ENCODE assay signal across 7 cellular contexts in the genomic region with DNA sequence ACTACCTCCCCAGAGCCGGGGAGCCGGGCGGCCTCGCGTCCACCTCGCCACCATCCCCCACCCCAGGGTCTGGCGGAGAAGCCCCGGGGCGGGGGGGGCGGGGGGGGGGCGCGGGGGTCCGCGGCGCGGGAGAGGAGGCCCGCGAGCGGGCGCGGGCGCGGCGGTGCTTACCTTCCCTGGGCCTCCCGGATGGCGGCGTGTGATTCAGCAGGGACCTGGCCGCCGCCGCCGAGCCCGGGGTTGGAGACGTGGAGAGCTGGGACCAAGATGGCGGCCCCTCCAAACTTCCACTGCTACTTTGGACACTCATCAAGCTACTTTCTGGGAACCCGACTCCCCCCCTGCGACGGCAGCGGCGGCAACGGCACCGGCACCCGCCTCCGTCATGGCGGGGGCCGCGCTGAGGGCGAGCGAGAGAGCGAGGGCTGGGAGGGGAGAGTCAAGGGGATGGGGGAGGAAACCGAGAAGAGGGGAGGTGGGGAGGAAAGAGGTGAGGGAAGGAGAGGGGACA. TPM values are rescaled to one million over a fixed set of nuclear protein-coding genes. Genes with fewer than 3 reads are reported as not detected.
A peak's percentile ranks its signal among the peaks of the same experiment; 100 is the strongest.
DNase-seq lines count a peak whose midpoint lies in the region; ATAC-seq and TF ChIP-seq lines count a peak whose summit lies in the region.

No MANE protein-coding gene starts in this region.

- DNase-seq in NCI-H2227 treated with DMSO at 0.1 percent for 48 hours (lab: John Stamatoyannopoulos, UW) = peak; percentile 83
- peak; percentile 70 for DNase-seq in activated CD4-positive, alpha-beta memory T cell treated with anti-CD3 and anti-CD28 coated beads, Interleukin-2, amount 10 ng/mL, durations not matched to agents 7 days and 5 days
- peak; percentile 45 for DNase-seq in effector CD8-positive, alpha-beta T cell (lab: John Stamatoyannopoulos, UW)
- peak; percentile 93 for DNase-seq in mesendoderm
- peak; percentile 28 for DNase-seq in stimulated activated CD8-positive, alpha-beta memory T cell treated with anti-CD3 and anti-CD28 coated beads, Interleukin-12 subunit alpha, Interleukin-12 subunit beta, amount 100 ng/mL, for 24 hours (ENCODE audit: extremely low read depth)

- peak overlapping the region; percentile 98 for H3K4ac ChIP-seq in mesendoderm (ENCODE audit: low read depth, low read length)

- H3K36me3 ChIP-seq in mesendoderm (ENCODE audit: control insufficient read depth, insufficient read depth, low read length) = no peaks in the 10 kb centered on the region

- H2AK5ac ChIP-seq in mesendoderm (ENCODE audit: low read length) = no peak overlapping the region

- peak overlapping the region; percentile 92 for H3K56ac ChIP-seq in mesendoderm (ENCODE audit: low read length)

- peak overlapping the region; percentile 97 for H3K23ac ChIP-seq in mesendoderm (ENCODE audit: low read length)

- H3K79me1 ChIP-seq in mesendoderm (ENCODE audit: low read length) = no peaks in the 10 kb centered on the region

- peak overlapping the region; percentile 100 for H3K18ac ChIP-seq in mesendoderm (ENCODE audit: low read length)

- peaks cover 2% of the 10 kb centered on the region for H3K4me1 ChIP-seq in mesendoderm (ENCODE audit: control insufficient read depth, low read depth, low read length)

- peak overlapping the region; percentile 93 for H2BK120ac ChIP-seq in mesendoderm (ENCODE audit: low read depth, low read length)

- no peaks in the 10 kb centered on the region for H3K27me3 Mint-ChIP-seq in activated CD4-positive, alpha-beta memory T cell treated with anti-CD3 and anti-CD28 coated beads, Interleukin-2, amount 10 ng/mL, durations not matched to agents 7 days and 5 days

- H3K4me3 Mint-ChIP-seq in activated CD4-positive, alpha-beta memory T cell treated with anti-CD3 and anti-CD28 coated beads, Interleukin-2, amount 10 ng/mL, durations not matched to agents 7 days and 5 days = peak overlapping the region; percentile 94

- peak overlapping the region; percentile 91 for H3K27ac Mint-ChIP-seq in activated CD4-positive, alpha-beta memory T cell treated with anti-CD3 and anti-CD28 coated beads, Interleukin-2, amount 10 ng/mL, durations not matched to agents 7 days and 5 days

- CTCF ChIA-PET in activated CD4-positive, alpha-beta memory T cell treated with anti-CD3 and anti-CD28 coated beads, Interleukin-2, amount 10 ng/mL, durations not matched to agents 7 days and 5 days (lab: Charles Lee) = interaction anchor here (0.7 to 4.2 kb wide), 5 partner anchors 22 to 256 kb away, joined by 3 to 36 read pairs (median 8); no protein-coding TSS in a partner anchor

- H3K79me2 ChIP-seq in mesendoderm (ENCODE audit: control insufficient read depth, insufficient read depth, low read length) = peaks cover 37% of the 10 kb centered on the region

- no CpG with 5 or more reads among the region's 50 CpGs for WGBS in mesendoderm (ENCODE audit: extremely low coverage, insufficient coverage, low lambda C conversion rate)

- H4K5ac ChIP-seq in mesendoderm (ENCODE audit: low read length) = no peak overlapping the region

- H3K4me3 ChIP-seq in mesendoderm (ENCODE audit: low read length) = peak overlapping the region; percentile 82

- H3K36me3 Mint-ChIP-seq in activated CD4-positive, alpha-beta memory T cell treated with anti-CD3 and anti-CD28 coated beads, Interleukin-2, amount 10 ng/mL, durations not matched to agents 7 days and 5 days (ENCODE audit: low read depth) = peaks cover 7% of the 10 kb centered on the region

- H3K4me2 ChIP-seq in mesendoderm (ENCODE audit: low read length) = peak overlapping the region; percentile 56

- peak overlapping the region; percentile 81 for H2BK5ac ChIP-seq in mesendoderm (ENCODE audit: low read length)

- H3K27me3 ChIP-seq in mesendoderm (ENCODE audit: insufficient read depth, low read length, poor library complexity) = no peaks in the 10 kb centered on the region

- no peaks in the 10 kb centered on the region for H3K9me3 Mint-ChIP-seq in activated CD4-positive, alpha-beta memory T cell treated with anti-CD3 and anti-CD28 coated beads, Interleukin-2, amount 10 ng/mL, durations not matched to agents 7 days and 5 days

- peak overlapping the region; percentile 91 for H3K9ac ChIP-seq in mesendoderm (ENCODE audit: low read length)

- H3K4me1 Mint-ChIP-seq in activated CD4-positive, alpha-beta memory T cell treated with anti-CD3 and anti-CD28 coated beads, Interleukin-2, amount 10 ng/mL, durations not matched to agents 7 days and 5 days = peaks cover 60% of the 10 kb centered on the region

- POLR2A ChIA-PET in activated CD4-positive, alpha-beta memory T cell treated with anti-CD3 and anti-CD28 coated beads, Interleukin-2, amount 10 ng/mL, durations not matched to agents 7 days and 5 days (lab: Charles Lee) = interaction anchor here (1.6 to 4.6 kb wide), 7 partner anchors 48 to 274 kb away, joined by 4 to 34 read pairs (median 6); partner anchors contain the start of genes DCAF17, GORASP2 and METTL8

- H4K8ac ChIP-seq in mesendoderm (ENCODE audit: low read depth, low read length) = peak overlapping the region; percentile 95

- H2BK15ac ChIP-seq in mesendoderm (replicated peaks; ENCODE audit: low read depth) = peak overlapping the region; percentile 99

- peak; percentile 2 for TF ChIP-seq POLR2A in GM18526 (IDR thresholded peaks at IDR 0.05; ENCODE audit: extremely low read depth, insufficient read length)

- peak overlapping the region; percentile 97 for H3K27ac ChIP-seq in mesendoderm (ENCODE audit: low read depth, low read length)

- ATAC-seq in HG02943 (IDR thresholded peaks at IDR 0.05; ENCODE audit: low read depth, unreplicated experiment) = peak; percentile 13

RNA-seq across cellular contexts. Expression of gene TLK1, which starts 0.5 kb away (rescaled TPM):
- total RNA-seq in activated CD4-positive, alpha-beta memory T cell treated with anti-CD3 and anti-CD28 coated beads, Interleukin-2, amount 10 ng/mL, durations not matched to agents 7 days and 5 days = 10 to 100 TPM; 74.9 to 79.5 TPM
- 51.8 TPM for polyA plus RNA-seq in mesendoderm (2013, experiment 1 of 2)
- 50.9 TPM for polyA plus RNA-seq in mesendoderm (2013, experiment 2 of 2)

Comparison
In these comparisons a context has a peak if more than half of its experiments do, and no peak if none do; other contexts are left out.
1. Peak in every context shown above with its lines: DNase-seq, ATAC-seq, H3K4me3 ChIP-seq and H3K27ac ChIP-seq.
2. DNase-seq: peak in every context shown above with its lines; median percentile 93 in mesendoderm; 83 in NCI-H2227 treated with DMSO at 0.1 percent for 48 hours; 70 in activated CD4-positive, alpha-beta memory T cell treated with anti-CD3 and anti-CD28 coated beads, Interleukin-2, amount 10 ng/mL, durations not matched to agents 7 days and 5 days; 45 in effector CD8-positive, alpha-beta T cell; 28 in stimulated activated CD8-positive, alpha-beta memory T cell treated with anti-CD3 and anti-CD28 coated beads, Interleukin-12 subunit alpha, Interleukin-12 subunit beta, amount 100 ng/mL, for 24 hours.